In genomic region chr22:41491379-41492100, GRCh38 we compare ENCODE assay signal across 16 cellular contexts. TPM values are rescaled to one million over a fixed set of nuclear protein-coding genes. Genes with fewer than 3 reads are reported as not detected.
A peak's percentile ranks its signal among the peaks of the same experiment; 100 is the strongest.
DNase-seq lines count a peak whose midpoint lies in the region; ATAC-seq and TF ChIP-seq lines count a peak whose summit lies in the region.
"Had no signal": no experiment of that assay in that cellular context is flagged by ENCODE, and none has a peak within 500 bp of the region (broad histone marks: within the 10 kb centered on the region; RNA-seq: fewer than 3 reads in every experiment).

No MANE protein-coding gene starts in this region.

- no peaks in the 10 kb centered on the region for H3K27me3 ChIP-seq in lower lobe of right lung (ENCODE audit: low read depth)
- no peaks in the 10 kb centered on the region for H3K27me3 ChIP-seq in brain microvascular endothelial cell (replicated peaks)
- H3K27me3 ChIP-seq: foreskin keratinocyte, neural progenitor cell, Peyer's patch had no signal

- in situ Hi-C loops in brain microvascular endothelial cell (cut with HindIII; ENCODE audit: low pct_ligation_motif_present, low sequenced_read_pairs), result no loop called here

- H3K4me3 ChIP-seq in coronary artery (no peak overlapping the region), lower lobe of right lung (no peak overlapping the region), brain microvascular endothelial cell (ENCODE audit: low read depth, low read length) (no peak overlapping the region)
- H3K4me3 ChIP-seq: neural progenitor cell, Peyer's patch had no signal

- CTCF ChIA-PET in HEK293T (lab: Yijun Ruan, JAX), result interaction anchor here (1.2 kb wide), 1 partner anchor 13 kb away, joined by 6 read pairs; no protein-coding TSS in a partner anchor

- peaks cover 15% of the 10 kb centered on the region for H3K4me1 ChIP-seq in lower lobe of right lung
- H3K4me1 ChIP-seq: foreskin keratinocyte had no signal

- H3K9me3 Mint-ChIP-seq in stimulated activated memory B cell treated with anti-CD40 and anti-IgM and Interleukin-4, amounts not matched to agents 10 μg/mL and 1 μg/mL and 100 μg/mL, for 72 hours, result no peaks in the 10 kb centered on the region
- H3K9me3 Mint-ChIP-seq: neural progenitor cell had no signal

- POLR2A ChIA-PET in HEK293T (lab: Yijun Ruan, JAX), result interaction anchor here (0.7 to 1.0 kb wide), 2 partner anchors 26 to 45 kb away, joined by 3 read pairs; partner anchors contain the start of gene TOB2

- H3K27ac ChIP-seq in coronary artery (peak overlapping the region; percentile 42 to 53), lower lobe of right lung (no peak overlapping the region), brain microvascular endothelial cell (no peak overlapping the region)
- H3K27ac ChIP-seq: foreskin keratinocyte, neural progenitor cell had no signal

- H3K4me3 Mint-ChIP-seq in stimulated activated memory B cell treated with anti-CD40 and anti-IgM and Interleukin-4, amounts not matched to agents 10 μg/mL and 1 μg/mL and 100 μg/mL, for 72 hours, result no peak overlapping the region
- H3K4me3 Mint-ChIP-seq: neural progenitor cell had no signal

- peaks cover 27% of the 10 kb centered on the region for H3K36me3 ChIP-seq in lower lobe of right lung
- H3K36me3 ChIP-seq in brain microvascular endothelial cell (replicated peaks), result no peaks in the 10 kb centered on the region
- H3K36me3 ChIP-seq: neural progenitor cell had no signal

- intact Hi-C loops in lower lobe of right lung (cut with DNase I), result no loop called here

- H3K27ac Mint-ChIP-seq in stimulated activated memory B cell treated with anti-CD40 and anti-IgM and Interleukin-4, amounts not matched to agents 10 μg/mL and 1 μg/mL and 100 μg/mL, for 72 hours, result peak overlapping the region; percentile 17
- H3K27ac Mint-ChIP-seq: neural progenitor cell had no signal

- DNase-seq in HEK293T (ENCODE audit: extremely low spot score) (no peak), coronary artery (ENCODE audit: low spot score) (no peak), lower lobe of right lung (no peak), superior temporal gyrus (ENCODE audit: extremely low spot score) (no peak), brain microvascular endothelial cell (no peak)
- no peak for DNase-seq in stimulated activated naive CD8-positive, alpha-beta T cell treated with anti-CD3 and anti-CD28 coated beads, Interleukin-15, Interleukin-2, amounts not matched to agents 100 U/mL and 50 U/mL, for 24 hours
- DNase-seq: activated CD4-positive, alpha-beta T cell treated with anti-CD3 and anti-CD28 coated beads for 48 hours; activated effector memory CD4-positive, alpha-beta T cell treated with Interleukin-2 at 50 U/mL for 16 hours; foreskin keratinocyte; NCI-H1105 treated with DMSO at 0.1 percent for 48 hours; NCI-H446; Peyer's patch; T-helper 2 cell had no signal

- TF ChIP-seq CTCF in coronary artery (IDR thresholded peaks at IDR 0.05), result no peak
- no peak for TF ChIP-seq CTCF in lower lobe of right lung (IDR thresholded peaks at IDR 0.05)
- TF ChIP-seq CTCF in brain microvascular endothelial cell (IDR thresholded peaks at IDR 0.05; ENCODE audit: low read depth, low read length, missing control alignments), result no peak

- peaks cover 24% of the 10 kb centered on the region for H3K36me3 Mint-ChIP-seq in stimulated activated memory B cell treated with anti-CD40 and anti-IgM and Interleukin-4, amounts not matched to agents 10 μg/mL and 1 μg/mL and 100 μg/mL, for 72 hours
- H3K36me3 Mint-ChIP-seq: neural progenitor cell had no signal

- ATAC-seq in lower lobe of right lung, result peak; percentile 28 to 51
- ATAC-seq in stimulated activated memory B cell treated with anti-CD40 and anti-IgM and Interleukin-4, amounts not matched to agents 10 μg/mL and 1 μg/mL and 100 μg/mL, for 72 hours, result no peak
- ATAC-seq in stimulated activated naive CD8-positive, alpha-beta T cell treated with anti-CD3 and anti-CD28 coated beads, Interleukin-15, Interleukin-2, amounts not matched to agents 100 U/mL and 50 U/mL, for 24 hours, result no peak
- no peak for ATAC-seq in GM18502 (IDR thresholded peaks at IDR 0.05; ENCODE audit: poor library complexity, unreplicated experiment)
- ATAC-seq: foreskin keratinocyte had no signal

- H3K4me1 Mint-ChIP-seq in stimulated activated memory B cell treated with anti-CD40 and anti-IgM and Interleukin-4, amounts not matched to agents 10 μg/mL and 1 μg/mL and 100 μg/mL, for 72 hours, result peaks cover 58% of the 10 kb centered on the region

- H3K27me3 Mint-ChIP-seq in stimulated activated memory B cell treated with anti-CD40 and anti-IgM and Interleukin-4, amounts not matched to agents 10 μg/mL and 1 μg/mL and 100 μg/mL, for 72 hours, result no peaks in the 10 kb centered on the region

- no peaks in the 10 kb centered on the region for H3K9me3 ChIP-seq in lower lobe of right lung
- H3K9me3 ChIP-seq: Peyer's patch had no signal

TF ChIP-seq in HEK293T, 16 proteins besides CTCF, POLR2A, EP300 and RAD21:
- TF ChIP-seq TARDBP (IDR thresholded peaks at IDR 0.05), result no peak
- TF ChIP-seq CTBP1 (IDR thresholded peaks at IDR 0.05; ENCODE audit: borderline replicate concordance), result no peak
- no peak for TF ChIP-seq SP1 (IDR thresholded peaks at IDR 0.05)
- TF ChIP-seq ELF4 (IDR thresholded peaks at IDR 0.05), result no peak
- TF ChIP-seq, protein P1, sequence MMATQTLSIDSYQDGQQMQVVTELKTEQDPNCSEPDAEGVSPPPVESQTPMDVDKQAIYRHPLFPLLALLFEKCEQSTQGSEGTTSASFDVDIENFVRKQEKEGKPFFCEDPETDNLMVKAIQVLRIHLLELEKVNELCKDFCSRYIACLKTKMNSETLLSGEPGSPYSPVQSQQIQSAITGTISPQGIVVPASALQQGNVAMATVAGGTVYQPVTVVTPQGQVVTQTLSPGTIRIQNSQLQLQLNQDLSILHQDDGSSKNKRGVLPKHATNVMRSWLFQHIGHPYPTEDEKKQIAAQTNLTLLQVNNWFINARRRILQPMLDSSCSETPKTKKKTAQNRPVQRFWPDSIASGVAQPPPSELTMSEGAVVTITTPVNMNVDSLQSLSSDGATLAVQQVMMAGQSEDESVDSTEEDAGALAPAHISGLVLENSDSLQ (IDR thresholded peaks at IDR 0.05), result peak; percentile 35; the same call in 1 of the 2 replicates
- no peak for TF ChIP-seq L3MBTL2 (conservative IDR thresholded peaks at IDR 0.05)
- no peak for TF ChIP-seq HDGF (IDR thresholded peaks at IDR 0.05; ENCODE audit: borderline replicate concordance)
- TF ChIP-seq FOXA1 (IDR thresholded peaks at IDR 0.05), result no peak
- TF ChIP-seq BHLHE40 (IDR thresholded peaks at IDR 0.05; ENCODE audit: borderline replicate concordance), result no peak

RNA-seq across cellular contexts. Expression of gene ACO2, which starts 22.6 kb away (rescaled TPM):
- total RNA-seq in lower lobe of right lung, result 77.7 TPM

RNA-seq across cellular contexts. Expression of gene PHF5A, which starts 23.0 kb away (rescaled TPM):
- 31.1 TPM for total RNA-seq in lower lobe of right lung

RNA-seq across cellular contexts. Expression of gene TOB2, which starts 44.9 kb away (rescaled TPM):
- 49.0 TPM for total RNA-seq in lower lobe of right lung

RNA-seq across cellular contexts. Expression of gene POLR3H, which starts 52.7 kb away (rescaled TPM):
- 39.0 TPM for total RNA-seq in lower lobe of right lung

Comparison
In these comparisons a context has a peak if more than half of its experiments do, and no peak if none do; other contexts are left out.
1. H3K27ac ChIP-seq: peak in coronary artery (2 of 2); none in lower lobe of right lung (single experiment) and brain microvascular endothelial cell (single experiment).
2. ATAC-seq: peak in lower lobe of right lung (2 of 2); none in stimulated activated memory B cell treated with anti-CD40 and anti-IgM and Interleukin-4, amounts not matched to agents 10 μg/mL and 1 μg/mL and 100 μg/mL, for 72 hours (single experiment), stimulated activated naive CD8-positive, alpha-beta T cell treated with anti-CD3 and anti-CD28 coated beads, Interleukin-15, Interleukin-2, amounts not matched to agents 100 U/mL and 50 U/mL, for 24 hours (single experiment) and GM18502 (single experiment).